Comparison of ENCODE assay signal across 11 cellular contexts in genomic region chr2:66446178-66446860, GRCh38. TPM values are rescaled to one million over a fixed set of nuclear protein-coding genes. Genes with fewer than 3 reads are reported as not detected.
DNase-seq lines count a peak whose midpoint lies in the region; ATAC-seq and TF ChIP-seq lines count a peak whose summit lies in the region.
"Had no signal": no experiment of that assay in that cellular context is flagged by ENCODE, and none has a peak within 500 bp of the region (broad histone marks: within the 10 kb centered on the region; RNA-seq: fewer than 3 reads in every experiment).

No MANE protein-coding gene starts in this region.

- CTCF ChIA-PET in CD8-positive, alpha-beta T cell (lab: Charles Lee): no interaction called here

- H3K23ac ChIP-seq in mesendoderm (ENCODE audit: low read length): peak overlapping the region; percentile 38

- H3K56ac ChIP-seq in mesendoderm (ENCODE audit: low read length): peak overlapping the region; percentile 88

- no peak overlapping the region for H3K18ac ChIP-seq in mesendoderm (ENCODE audit: low read length)

- peaks cover 36% of the 10 kb centered on the region for H3K27me3 Mint-ChIP-seq in CD8-positive, alpha-beta T cell (ENCODE audit: low read depth)

- H3K4me1 ChIP-seq in mesendoderm (ENCODE audit: control insufficient read depth, low read depth, low read length): no peaks in the 10 kb centered on the region
- H3K4me1 ChIP-seq in tibial nerve: no peaks in the 10 kb centered on the region
- no peaks in the 10 kb centered on the region for H3K4me1 ChIP-seq in CD8-positive, alpha-beta T cell (ENCODE audit: insufficient read depth, low read length)

- WGBS in mesendoderm (ENCODE audit: extremely low coverage, insufficient coverage, low lambda C conversion rate): no CpG with 5 or more reads among the region's 43 CpGs
- WGBS in tibial nerve, 2 donors: 59 to 60% methylated on average over 42 to 43 of the region's 43 CpGs

- H3K9me3 ChIP-seq in tibial nerve: no peaks in the 10 kb centered on the region
- H3K9me3 ChIP-seq in CD8-positive, alpha-beta T cell (ENCODE audit: low read length): no peaks in the 10 kb centered on the region

- no peak overlapping the region for H4K8ac ChIP-seq in mesendoderm (ENCODE audit: low read depth, low read length)

- no peaks in the 10 kb centered on the region for H3K36me3 Mint-ChIP-seq in CD8-positive, alpha-beta T cell
- H3K36me3 Mint-ChIP-seq: activated naive CD8-positive, alpha-beta T cell treated with anti-CD3 and anti-CD28 coated beads, Interleukin-2, amount 10 ng/mL, durations not matched to agents 7 days and 5 days had no signal

- peak overlapping the region; percentile 83 for H3K4me2 ChIP-seq in mesendoderm (ENCODE audit: low read length)

- no peaks in the 10 kb centered on the region for H3K79me2 ChIP-seq in mesendoderm (ENCODE audit: control insufficient read depth, insufficient read depth, low read length)

- H3K27ac ChIP-seq in mesendoderm (ENCODE audit: low read depth, low read length) (no peak overlapping the region), tibial nerve (peak overlapping the region in 1 of 4 donors; percentile 48)
- no peak overlapping the region for H3K27ac ChIP-seq in CD8-positive, alpha-beta T cell (ENCODE audit: low read depth, low read length)

- H3K4ac ChIP-seq in mesendoderm (ENCODE audit: low read depth, low read length): no peak overlapping the region

- H2BK120ac ChIP-seq in mesendoderm (ENCODE audit: low read depth, low read length): no peak overlapping the region

- H2BK15ac ChIP-seq in mesendoderm (replicated peaks; ENCODE audit: low read depth): no peak overlapping the region

- H3K36me3 ChIP-seq in mesendoderm (ENCODE audit: control insufficient read depth, insufficient read depth, low read length) (no peaks in the 10 kb centered on the region), tibial nerve (peaks cover 0 to 32% (median 3%) of the 10 kb centered on the region in 3 donors)
- no peaks in the 10 kb centered on the region for H3K36me3 ChIP-seq in CD8-positive, alpha-beta T cell (ENCODE audit: insufficient read depth, low read length)

- no peak overlapping the region for H3K4me3 Mint-ChIP-seq in CD8-positive, alpha-beta T cell
- H3K4me3 Mint-ChIP-seq: activated naive CD8-positive, alpha-beta T cell treated with anti-CD3 and anti-CD28 coated beads, Interleukin-2, amount 10 ng/mL, durations not matched to agents 7 days and 5 days had no signal

- H3K4me3 ChIP-seq in mesendoderm (ENCODE audit: low read length): peak overlapping the region; percentile 10
- peak overlapping the region; percentile 7 to 29 (median 19) for H3K4me3 ChIP-seq in tibial nerve
- H3K4me3 ChIP-seq in CD8-positive, alpha-beta T cell (ENCODE audit: low read depth, low read length): no peak overlapping the region
- H3K4me3 ChIP-seq: GM12878 had no signal

- TF ChIP-seq POLR2A in tibial nerve (IDR thresholded peaks at IDR 0.05): no peak

- DNase-seq in KG1 (lab: John Stamatoyannopoulos, UW) (peak; percentile 66), mesendoderm (peak; percentile 70), tibial nerve (ENCODE audit: low spot score in 2 of 2) (no peak), DMS79 treated with DMSO at 0.1 percent for 48 hours (lab: John Stamatoyannopoulos, UW) (no peak)
- no peak for DNase-seq in CD8-positive, alpha-beta T cell
- DNase-seq: activated naive CD8-positive, alpha-beta T cell treated with anti-CD3 and anti-CD28 coated beads, Interleukin-2, amount 10 ng/mL, durations not matched to agents 7 days and 5 days; NCI-H146 had no signal

- no peak overlapping the region for H4K5ac ChIP-seq in mesendoderm (ENCODE audit: low read length)

- H3K79me1 ChIP-seq in mesendoderm (ENCODE audit: low read length): no peaks in the 10 kb centered on the region

- H3K27me3 ChIP-seq in mesendoderm (ENCODE audit: insufficient read depth, low read length, poor library complexity) (peaks cover 34% of the 10 kb centered on the region), tibial nerve (peaks cover 0 to 17% of the 10 kb centered on the region in 2 donors)
- no peaks in the 10 kb centered on the region for H3K27me3 ChIP-seq in CD8-positive, alpha-beta T cell (ENCODE audit: insufficient read depth, low read length)

- no peak overlapping the region for H3K27ac Mint-ChIP-seq in CD8-positive, alpha-beta T cell
- H3K27ac Mint-ChIP-seq: activated naive CD8-positive, alpha-beta T cell treated with anti-CD3 and anti-CD28 coated beads, Interleukin-2, amount 10 ng/mL, durations not matched to agents 7 days and 5 days had no signal

- H2BK5ac ChIP-seq in mesendoderm (ENCODE audit: low read length): no peak overlapping the region

- H3K9ac ChIP-seq in mesendoderm (ENCODE audit: low read length): peak overlapping the region; percentile 62

- no peak for TF ChIP-seq CTCF in tibial nerve (IDR thresholded peaks at IDR 0.05)
- no peak for TF ChIP-seq CTCF in CD8-positive, alpha-beta T cell (IDR thresholded peaks at IDR 0.05)

- intact Hi-C loops in CD8-positive, alpha-beta T cell (cut with DNase I, micrococcal nuclease): no loop called here

- TF ChIP-seq EP300 in tibial nerve (IDR thresholded peaks at IDR 0.05): no peak

- peak; percentile 50 for ATAC-seq in esophagus mucosa
- no peak for ATAC-seq in GM18870 (IDR thresholded peaks at IDR 0.05; ENCODE audit: unreplicated experiment)
- ATAC-seq in CD8-positive, alpha-beta T cell: no peak
- ATAC-seq in GM18873 (IDR thresholded peaks at IDR 0.05; ENCODE audit: low FRiP score, unreplicated experiment): no peak
- ATAC-seq: GM12878 had no signal

- no peaks in the 10 kb centered on the region for H3K4me1 Mint-ChIP-seq in CD8-positive, alpha-beta T cell (ENCODE audit: low read depth)
- H3K4me1 Mint-ChIP-seq: activated naive CD8-positive, alpha-beta T cell treated with anti-CD3 and anti-CD28 coated beads, Interleukin-2, amount 10 ng/mL, durations not matched to agents 7 days and 5 days had no signal

- no peak overlapping the region for H2AK5ac ChIP-seq in mesendoderm (ENCODE audit: low read length)

- H3K9me3 Mint-ChIP-seq in CD8-positive, alpha-beta T cell: no peaks in the 10 kb centered on the region
- H3K9me3 Mint-ChIP-seq: activated naive CD8-positive, alpha-beta T cell treated with anti-CD3 and anti-CD28 coated beads, Interleukin-2, amount 10 ng/mL, durations not matched to agents 7 days and 5 days had no signal

- POLR2A ChIA-PET in CD8-positive, alpha-beta T cell (lab: Charles Lee): no interaction called here

RNA-seq across cellular contexts. Expression of gene MEIS1, which starts 11.4 kb away (rescaled TPM):
- total RNA-seq in esophagus mucosa: 31.8 TPM
- polyA plus RNA-seq in mesendoderm (2013, experiment 1 of 2): 0.25 TPM
- 0.10 TPM for polyA plus RNA-seq in mesendoderm (2013, experiment 2 of 2)
- total RNA-seq in tibial nerve: 10 to 100 TPM in 3 of 4 donors, 1 to 10 TPM in 1; 9.0 to 18.4 (median 12.5) TPM
- not detected for total RNA-seq in CD8-positive, alpha-beta T cell
- total RNA-seq: activated naive CD8-positive, alpha-beta T cell treated with anti-CD3 and anti-CD28 coated beads, Interleukin-2, amount 10 ng/mL, durations not matched to agents 7 days and 5 days had no signal

Comparison
In these comparisons a context has a peak if more than half of its experiments do, and no peak if none do; other contexts are left out.
1. DNase-seq: peak in KG1 (single experiment) and mesendoderm (single experiment); none in tibial nerve (0 of 2), CD8-positive, alpha-beta T cell (0 of 7) and DMS79 treated with DMSO at 0.1 percent for 48 hours (single experiment).
2. RNA of gene MEIS1, which starts 11.4 kb away (total RNA-seq): 31.8 TPM in esophagus mucosa (single experiment) and 9.0 to 18.4 TPM in tibial nerve; not detected in CD8-positive, alpha-beta T cell; every median in the first group is over 4 times any median in the second.